ENCODE assay signal across 1 cellular context in the genomic region with DNA sequence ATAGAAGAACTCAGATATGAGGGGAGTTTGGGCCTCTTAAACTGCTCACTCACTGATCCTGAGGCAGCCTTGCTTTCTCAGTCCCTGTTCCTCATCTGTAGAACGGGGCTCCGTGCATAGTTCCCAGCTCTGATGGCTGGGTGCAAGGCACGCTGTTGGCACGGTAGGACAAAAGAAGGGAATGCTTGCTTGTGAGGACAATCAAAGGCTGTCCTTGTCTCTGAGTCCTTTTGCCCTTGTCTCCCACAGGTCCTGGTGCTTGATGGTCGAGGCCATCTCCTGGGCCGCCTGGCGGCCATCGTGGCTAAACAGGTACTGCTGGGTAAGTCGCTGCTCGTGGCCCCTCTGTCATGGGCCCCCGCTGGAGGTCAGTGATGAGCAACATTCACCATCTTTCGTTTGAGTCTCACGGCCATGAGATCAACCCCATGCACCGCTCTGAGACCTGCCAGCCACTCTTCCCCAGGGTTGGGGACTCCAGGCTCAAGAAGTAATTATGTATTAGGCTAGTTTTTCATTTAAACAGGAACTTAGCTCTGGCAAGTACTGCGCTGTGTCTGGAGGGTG.
TF ChIP-seq lines count a peak whose summit lies in the region.

No MANE protein-coding gene starts in this region.

TF ChIP-seq in A549, 52 proteins besides CTCF, POLR2A, EP300 and RAD21 (continued from another document):
- TF ChIP-seq, protein P1, sequence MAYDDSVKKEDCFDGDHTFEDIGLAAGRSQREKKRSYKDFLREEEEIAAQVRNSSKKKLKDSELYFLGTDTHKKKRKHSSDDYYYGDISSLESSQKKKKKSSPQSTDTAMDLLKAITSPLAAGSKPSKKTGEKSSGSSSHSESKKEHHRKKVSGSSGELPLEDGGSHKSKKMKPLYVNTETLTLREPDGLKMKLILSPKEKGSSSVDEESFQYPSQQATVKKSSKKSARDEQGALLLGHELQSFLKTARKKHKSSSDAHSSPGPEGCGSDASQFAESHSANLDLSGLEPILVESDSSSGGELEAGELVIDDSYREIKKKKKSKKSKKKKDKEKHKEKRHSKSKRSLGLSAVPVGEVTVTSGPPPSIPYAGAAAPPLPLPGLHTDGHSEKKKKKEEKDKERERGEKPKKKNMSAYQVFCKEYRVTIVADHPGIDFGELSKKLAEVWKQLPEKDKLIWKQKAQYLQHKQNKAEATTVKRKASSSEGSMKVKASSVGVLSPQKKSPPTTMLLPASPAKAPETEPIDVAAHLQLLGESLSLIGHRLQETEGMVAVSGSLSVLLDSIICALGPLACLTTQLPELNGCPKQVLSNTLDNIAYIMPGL (CRISPR knock-in tag; IDR thresholded peaks at IDR 0.05; ENCODE audit: borderline replicate concordance) = no peak
- TF ChIP-seq NFE2L2 (conservative IDR thresholded peaks at IDR 0.05; ENCODE audit: low read length) (no peak), ZFP36 (IDR thresholded peaks at IDR 0.05; ENCODE audit: borderline replicate concordance, partially characterized antibody) (no peak), ZNF302 (CRISPR knock-in tag; IDR thresholded peaks at IDR 0.05) (no peak), ESRRA (IDR thresholded peaks at IDR 0.05; ENCODE audit: borderline replicate concordance, low read length) (no peak), HOXB5 (CRISPR knock-in tag; IDR thresholded peaks at IDR 0.05) (no peak), SMC3 (IDR thresholded peaks at IDR 0.05) (no peak), RNF2 (IDR thresholded peaks at IDR 0.05; ENCODE audit: borderline replicate concordance, low read depth) (no peak), CBX2 (IDR thresholded peaks at IDR 0.05; ENCODE audit: borderline replicate concordance, low read depth) (no peak), KDM5A (IDR thresholded peaks at IDR 0.05) (no peak), JUN (IDR thresholded peaks at IDR 0.05) (no peak; a peak in 1 of 5 replicates), HDAC2 (IDR thresholded peaks at IDR 0.05) (no peak), ZC3H11A (IDR thresholded peaks at IDR 0.05) (no peak), CHD4 (IDR thresholded peaks at IDR 0.05; ENCODE audit: borderline replicate concordance) (no peak), FOSL2 (IDR thresholded peaks at IDR 0.05) (no peak), FOSL2 (CRISPR knock-in tag; IDR thresholded peaks at IDR 0.05) (no peak), NPAS2 (CRISPR knock-in tag; IDR thresholded peaks at IDR 0.05; ENCODE audit: borderline replicate concordance) (0 out of 2 replicates have a peak, but pooled peaks have one; percentile 25), MAFK (IDR thresholded peaks at IDR 0.05; ENCODE audit: partially characterized antibody) (no peak), ZSCAN20 (CRISPR knock-in tag; IDR thresholded peaks at IDR 0.05) (no peak), PHF8 (IDR thresholded peaks at IDR 0.05; ENCODE audit: borderline replicate concordance, low read depth) (no peak), JUNB (IDR thresholded peaks at IDR 0.05) (no peak), TP53 (CRISPR knock-in tag; IDR thresholded peaks at IDR 0.05) (no peak), NR3C1 (IDR thresholded peaks at IDR 0.05) (no peak), HOXA7 (CRISPR knock-in tag; IDR thresholded peaks at IDR 0.05) (peak; percentile 92), MYC (IDR thresholded peaks at IDR 0.05; ENCODE audit: borderline replicate concordance, low read length) (peak; percentile 75; the same call in 1 of the 2 replicates), RFX5 (IDR thresholded peaks at IDR 0.05) (no peak), CHD2 (IDR thresholded peaks at IDR 0.05; ENCODE audit: low read length, partially characterized antibody) (no peak), HOXB13 (CRISPR knock-in tag; IDR thresholded peaks at IDR 0.05; ENCODE audit: low read depth) (no peak), SREBF2 (IDR thresholded peaks at IDR 0.05) (no peak), HEYL (CRISPR knock-in tag; IDR thresholded peaks at IDR 0.05) (no peak)
- TF ChIP-seq, protein P2, sequence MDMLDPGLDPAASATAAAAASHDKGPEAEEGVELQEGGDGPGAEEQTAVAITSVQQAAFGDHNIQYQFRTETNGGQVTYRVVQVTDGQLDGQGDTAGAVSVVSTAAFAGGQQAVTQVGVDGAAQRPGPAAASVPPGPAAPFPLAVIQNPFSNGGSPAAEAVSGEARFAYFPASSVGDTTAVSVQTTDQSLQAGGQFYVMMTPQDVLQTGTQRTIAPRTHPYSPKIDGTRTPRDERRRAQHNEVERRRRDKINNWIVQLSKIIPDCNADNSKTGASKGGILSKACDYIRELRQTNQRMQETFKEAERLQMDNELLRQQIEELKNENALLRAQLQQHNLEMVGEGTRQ (IDR thresholded peaks at IDR 0.05) = no peak
- TF ChIP-seq, protein P3, sequence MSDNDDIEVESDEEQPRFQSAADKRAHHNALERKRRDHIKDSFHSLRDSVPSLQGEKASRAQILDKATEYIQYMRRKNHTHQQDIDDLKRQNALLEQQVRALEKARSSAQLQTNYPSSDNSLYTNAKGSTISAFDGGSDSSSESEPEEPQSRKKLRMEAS (IDR thresholded peaks at IDR 0.05) = peak; percentile 69
- TF ChIP-seq, protein P4, sequence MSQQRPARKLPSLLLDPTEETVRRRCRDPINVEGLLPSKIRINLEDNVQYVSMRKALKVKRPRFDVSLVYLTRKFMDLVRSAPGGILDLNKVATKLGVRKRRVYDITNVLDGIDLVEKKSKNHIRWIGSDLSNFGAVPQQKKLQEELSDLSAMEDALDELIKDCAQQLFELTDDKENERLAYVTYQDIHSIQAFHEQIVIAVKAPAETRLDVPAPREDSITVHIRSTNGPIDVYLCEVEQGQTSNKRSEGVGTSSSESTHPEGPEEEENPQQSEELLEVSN (IDR thresholded peaks at IDR 0.05; ENCODE audit: borderline replicate concordance, low read depth) = no peak
